ENCODE assay signal across 8 cellular contexts in the genomic region with DNA sequence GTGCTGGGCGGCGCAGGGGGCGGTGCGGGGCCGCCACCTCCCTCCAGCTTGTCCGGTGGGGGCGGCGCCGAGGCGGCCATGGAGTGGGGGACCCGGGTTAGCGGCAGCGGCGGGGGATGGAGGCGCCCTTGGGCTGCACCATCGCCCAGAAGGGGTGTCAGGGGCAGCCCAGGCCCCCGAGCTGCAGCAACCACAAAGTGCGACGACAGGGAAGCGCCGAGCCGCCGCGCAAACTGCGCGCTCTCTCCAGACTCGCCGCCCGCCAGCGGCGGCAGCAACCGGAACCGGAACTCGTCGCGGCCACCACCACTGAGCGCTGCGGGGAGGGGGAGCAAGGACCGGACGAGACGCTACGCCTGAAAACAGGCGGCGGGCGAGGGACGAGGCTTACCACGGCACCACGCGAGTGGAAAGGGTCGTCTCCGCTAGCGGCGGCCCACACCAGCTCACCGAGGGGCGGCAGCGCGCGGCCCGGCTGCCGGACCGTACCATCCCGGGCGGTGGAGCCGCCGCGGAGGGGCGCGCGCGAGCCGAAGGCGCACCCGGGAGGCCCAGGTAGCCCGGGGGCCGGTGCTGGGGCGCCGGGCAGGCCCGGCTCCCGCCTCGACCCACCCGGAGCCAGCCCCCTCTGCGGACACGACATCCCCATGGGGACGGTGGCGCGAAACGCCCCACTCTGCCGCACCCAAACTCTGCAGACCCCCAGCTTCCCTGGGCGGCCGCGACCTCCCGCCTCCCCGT. TPM values are rescaled to one million over a fixed set of nuclear protein-coding genes. Genes with fewer than 3 reads are reported as not detected.
DNase-seq lines count a peak whose midpoint lies in the region; TF ChIP-seq lines count a peak whose summit lies in the region.

A gene with protein sequence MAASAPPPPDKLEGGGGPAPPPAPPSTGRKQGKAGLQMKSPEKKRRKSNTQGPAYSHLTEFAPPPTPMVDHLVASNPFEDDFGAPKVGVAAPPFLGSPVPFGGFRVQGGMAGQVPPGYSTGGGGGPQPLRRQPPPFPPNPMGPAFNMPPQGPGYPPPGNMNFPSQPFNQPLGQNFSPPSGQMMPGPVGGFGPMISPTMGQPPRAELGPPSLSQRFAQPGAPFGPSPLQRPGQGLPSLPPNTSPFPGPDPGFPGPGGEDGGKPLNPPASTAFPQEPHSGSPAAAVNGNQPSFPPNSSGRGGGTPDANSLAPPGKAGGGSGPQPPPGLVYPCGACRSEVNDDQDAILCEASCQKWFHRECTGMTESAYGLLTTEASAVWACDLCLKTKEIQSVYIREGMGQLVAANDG (minus strand): TSS at position 286 of the 741 bp plus-strand sequence. CDS start 206 bp downstream, at position 80.

- TF ChIP-seq CTCF in GM12873 (IDR thresholded peaks at IDR 0.05; ENCODE audit: insufficient read depth, low read depth, low read length, missing control alignments) (peak; percentile 57), HFFc6 (IDR thresholded peaks at IDR 0.05) (peak; percentile 77), left ventricle myocardium inferior (IDR thresholded peaks at IDR 0.05; ENCODE audit: borderline replicate concordance) (peak; percentile 71), vagina (IDR thresholded peaks at IDR 0.05) (peak; percentile 56 to 72 (median 70))

- intact Hi-C loops in T-helper 1 cell treated with Interleukin-12 subunit alpha and Interleukin-12 subunit beta and Interleukin-4 antibody, amounts not matched to agents 30 ng/mL and 1 ng/mL, for 36 hours (cut with micrococcal nuclease) = loop anchor here (1.0 kb wide), 4 partner anchors 13 to 100 kb away; partner anchors contain the start of gene CKS1B
- intact Hi-C loops in left ventricle myocardium inferior (cut with micrococcal nuclease) (no loop called here), vagina (cut with DNase I) (loop anchor here (5.0 to 10.0 kb wide), 2 partner anchors 56 to 103 kb away; partner anchors contain the start of gene EFNA4)

- H3K27ac ChIP-seq in left ventricle myocardium inferior (replicated peaks) = peak within 1 kb of the TSS; percentile 100
- peak within 1 kb of the TSS; percentile 97 for H3K27ac ChIP-seq in vagina

- H3K9me3 Mint-ChIP-seq in HFFc6 = no peaks in the 10 kb centered on the region

- peak; percentile 70 for DNase-seq in HFFc6
- peak; percentile 87 for DNase-seq in NCI-H1048 (lab: John Stamatoyannopoulos, UW)
- peak; percentile 65 for DNase-seq in amniotic epithelial cell (ENCODE audit: low read depth)
- DNase-seq in left ventricle myocardium inferior = peak; percentile 83
- DNase-seq in pulmonary artery endothelial cell (ENCODE audit: low read depth, low spot score) = peak; percentile 22
- no peak for DNase-seq in vagina (ENCODE audit: extremely low spot score in 2 of 2)

- H3K4me1 ChIP-seq in left ventricle myocardium inferior (peaks cover 50% of the 10 kb centered on the region), vagina (peaks cover 42% of the 10 kb centered on the region)

- H3K27ac Mint-ChIP-seq in HFFc6 = peak within 1 kb of the TSS; percentile 89

- peaks cover 9% of the 10 kb centered on the region; the same call in 1 of the 2 replicates for H3K27me3 Mint-ChIP-seq in HFFc6 (ENCODE audit: insufficient read depth)

- peak in 1 of 2 donors; percentile 42 for TF ChIP-seq POLR2A in vagina (IDR thresholded peaks at IDR 0.05)

- peaks cover 24% of the 10 kb centered on the region for H3K36me3 Mint-ChIP-seq in HFFc6 (ENCODE audit: low read depth)

- H3K27me3 ChIP-seq in left ventricle myocardium inferior (ENCODE audit: low read depth) (no peaks in the 10 kb centered on the region), vagina (no peaks in the 10 kb centered on the region)

- H3K36me3 ChIP-seq in left ventricle myocardium inferior (peaks cover 53% of the 10 kb centered on the region), vagina (peaks cover 0 to 40% of the 10 kb centered on the region in 2 donors)

- H3K9me3 ChIP-seq in left ventricle myocardium inferior (replicated peaks) = no peaks in the 10 kb centered on the region
- no peaks in the 10 kb centered on the region for H3K9me3 ChIP-seq in vagina

- H3K4me1 Mint-ChIP-seq in HFFc6 (ENCODE audit: low read depth) = peaks cover 55% of the 10 kb centered on the region

- H3K4me3 ChIP-seq in left ventricle myocardium inferior = peak within 1 kb of the TSS; percentile 82
- H3K4me3 ChIP-seq in vagina = peak within 1 kb of the TSS; percentile 73 to 91

- H3K4me3 Mint-ChIP-seq in HFFc6 = peak within 1 kb of the TSS; percentile 94

RNA-seq across cellular contexts. Expression of the gene that starts here (rescaled TPM):
- total RNA-seq in HFFc6 (2021; fragmentation: NEBNext Ultra II Directional; extraction: Animal tissue kit (Norgen Biotek cat#: 25700)) = 10 to 100 TPM; 19.9 to 23.7 (median 21.3) TPM
- 45.6 and 47.0 TPM in 2 replicates for total RNA-seq in T-helper 1 cell treated with Interleukin-12 subunit alpha and Interleukin-12 subunit beta and Interleukin-4 antibody, amounts not matched to agents 30 ng/mL and 1 ng/mL, for 36 hours
- total RNA-seq in left ventricle myocardium inferior (12.9 TPM), pulmonary artery endothelial cell (6.3 and 7.2 TPM in 2 replicates), vagina (19.2 TPM)

Comparison
In these comparisons a context has a peak if more than half of its experiments do, and no peak if none do; other contexts are left out.
1. DNase-seq: peak in HFFc6 (single experiment), NCI-H1048 (single experiment), amniotic epithelial cell (single experiment), left ventricle myocardium inferior (single experiment) and pulmonary artery endothelial cell (single experiment); none in vagina (0 of 2).
2. Peak in every context shown above with its lines, with median percentiles within 50 percentile points of each other: CTCF ChIP-seq.